Comparison of ENCODE assay signal across 24 cellular contexts in genomic region chr19:55137915-55138314, GRCh38. TPM values are rescaled to one million over a fixed set of nuclear protein-coding genes. Genes with fewer than 3 reads are reported as not detected.
A peak's percentile ranks its signal among the peaks of the same experiment; 100 is the strongest.
DNase-seq lines count a peak whose midpoint lies in the region; ATAC-seq, FAIRE-seq and TF ChIP-seq lines count a peak whose summit lies in the region.
"Had no signal": no experiment of that assay in that cellular context is flagged by ENCODE, and none has a peak within 500 bp of the region (broad histone marks: within the 10 kb centered on the region; RNA-seq: fewer than 3 reads in every experiment).

No MANE protein-coding gene starts in this region.

- FAIRE-seq in K562 (lab: Jason Lieb, UNC) (no peak), GM12891 (lab: Jason Lieb, UNC) (no peak)
- FAIRE-seq: A204.1, G401.6, GM12892, GM18507 had no signal

- no TSS peak for BruUV-seq in K562 (replicated peaks; lab: Mats Ljungman, UMichigan)

- H3K9ac ChIP-seq in K562 (ENCODE audit: insufficient read depth in 1 of 2, low read depth in 2 of 2, low read length in 2 of 2) = no peak overlapping the region

- in situ Hi-C loops in K562 (cut with MboI) = loop anchor here (25.0 kb wide), 1 partner anchor 499 kb away; the partner anchor contains the start of genes CCDC106, ZNF580 and ZNF581

- no peaks in the 10 kb centered on the region for H3K79me2 ChIP-seq in K562 (ENCODE audit: control insufficient read depth, insufficient read depth, low read length)

- 89% methylated on average over 4 of the region's 9 CpGs for WGBS in K562 (ENCODE audit: insufficient coverage, low coverage, missing lambda C conversion rate)
- WGBS in psoas muscle, 3 donors = 33 to 48% (median 44%) methylated on average over 8 to 9 of the region's 9 CpGs

- intact Hi-C loops in K562 (cut with micrococcal nuclease) = no loop called here
- intact Hi-C loops in psoas muscle (cut with DNase I) = loop anchor here in 1 of 2 donors (10.0 kb wide), 1 partner anchor 487 kb away; the partner anchor contains the start of gene ZNF784

- H3K9me3 ChIP-seq in K562 (replicated peaks; ENCODE audit: control insufficient read depth, insufficient read depth, low read depth, low read length) = no peaks in the 10 kb centered on the region
- no peaks in the 10 kb centered on the region for H3K9me3 ChIP-seq in psoas muscle
- H3K9me3 ChIP-seq: BE2C, HAP-1 had no signal

- TF ChIP-seq CTCF in K562 (IDR thresholded peaks at IDR 0.05 in 2 of 3, conservative IDR thresholded peaks at IDR 0.05 in 1 of 3; ENCODE audit: insufficient read depth in 2 of 3, low read depth in 1 of 3, low read length in 3 of 3) (no peak), psoas muscle (IDR thresholded peaks at IDR 0.05) (no peak)

- H4K20me1 ChIP-seq in K562 (replicated peaks; ENCODE audit: control insufficient read depth, insufficient read depth, low read length) = no peaks in the 10 kb centered on the region

- H3K4me3 ChIP-seq in H7 (ENCODE audit: insufficient read depth, low read depth, low read length) = no peak overlapping the region
- no peak overlapping the region for H3K4me3 ChIP-seq in K562
- H3K4me3 ChIP-seq in psoas muscle = no peak overlapping the region
- H3K4me3 ChIP-seq: HAP-1 had no signal

- TF ChIP-seq POLR2A in K562 (conservative IDR thresholded peaks at IDR 0.05) (no peak), GM12891 (IDR thresholded peaks at IDR 0.05; ENCODE audit: low read depth, low read length) (no peak)

- H3K36me3 ChIP-seq in H7 (replicated peaks; ENCODE audit: control insufficient read depth, insufficient read depth, low read length) (peaks cover 1% of the 10 kb centered on the region), K562 (ENCODE audit: control insufficient read depth, insufficient read depth, low read length) (peaks cover 57% of the 10 kb centered on the region), psoas muscle (ENCODE audit: insufficient read depth in 1 of 2, low read depth in 1 of 2) (peaks cover 0 to 52% of the 10 kb centered on the region in 2 donors)
- H3K36me3 ChIP-seq: BE2C, HAP-1 had no signal

- no peak overlapping the region for H3K4me2 ChIP-seq in K562 (ENCODE audit: insufficient read depth, low read length)

- POLR2A ChIA-PET in K562 (lab: Yijun Ruan, JAX) = no interaction called here

- no peak for TF ChIP-seq EP300 in K562 (IDR thresholded peaks at IDR 0.05; ENCODE audit: low read length)

- H3K27ac ChIP-seq in K562 (ENCODE audit: extremely low read depth, low read depth, low read length) (no peak overlapping the region), psoas muscle (peak overlapping the region; percentile 36)
- H3K27ac ChIP-seq: HL-60 had no signal

- H3K27me3 ChIP-seq in H7 (ENCODE audit: control insufficient read depth, insufficient read depth, low read length) (peaks cover 5% of the 10 kb centered on the region; the same call in 1 of the 2 replicates), K562 (ENCODE audit: control insufficient read depth in 2 of 2, insufficient read depth in 2 of 2, low read length in 2 of 2) (no peaks in the 10 kb centered on the region), psoas muscle (ENCODE audit: insufficient read depth in 3 of 3, low read length in 2 of 3) (peaks cover 0 to 27% (median 0%) of the 10 kb centered on the region in 3 donors)

- DNase-seq in H7 = peak; percentile 70
- peak in 1 of 4 experiments; percentile 5 for DNase-seq in K562 (ENCODE audit: extremely low read depth in 1 of 4, low spot score in 3 of 4)
- no peak for DNase-seq in psoas muscle
- DNase-seq in stimulated activated CD4-positive, alpha-beta T cell treated with anti-CD3 and anti-CD28 coated beads, Interleukin-12 subunit alpha, Interleukin-12 subunit beta, amount 100 ng/mL, for 4 hours = no peak
- no peak for DNase-seq in GM12891 (ENCODE audit: insufficient read length, low spot score)
- no peak for DNase-seq in NCI-H2171 (lab: John Stamatoyannopoulos, UW)
- DNase-seq: ACHN; BE2C; C1 segment of cervical spinal cord; CD4-positive, CD25-positive, alpha-beta regulatory T cell; CD8-positive, alpha-beta memory T cell; COR-L47; DMS 273 treated with DMSO at 0.1 percent for 48 hours; DMS53; GOT3; IMR-90; KBM-7 had no signal

- CTCF ChIA-PET in K562 (lab: Yijun Ruan, JAX; ENCODE audit: low intra/inter-chr PET ratio) = no interaction called here

- TF ChIP-seq RAD21 in K562 (CRISPR knock-in tag; conservative IDR thresholded peaks at IDR 0.05 in 1 of 2, IDR thresholded peaks at IDR 0.05 in 1 of 2) = no peak

- ATAC-seq in K562 = no peak
- peak; percentile 7 to 15 (median 10) for ATAC-seq in psoas muscle

- peaks cover 0 to 32% of the 10 kb centered on the region in 2 experiments; a peak in 2 of 5 replicates for H3K4me1 ChIP-seq in K562 (replicated peaks in 1 of 2; ENCODE audit: control insufficient read depth in 2 of 2, insufficient read depth in 2 of 2, low read length in 2 of 2)
- H3K4me1 ChIP-seq in psoas muscle = no peaks in the 10 kb centered on the region
- H3K4me1 ChIP-seq: BE2C, HAP-1 had no signal

- H2AFZ ChIP-seq in K562 (ENCODE audit: low read depth, low read length) = no peak overlapping the region

- H3K9me1 ChIP-seq in K562 (ENCODE audit: control insufficient read depth, insufficient read depth, low read length) = no peaks in the 10 kb centered on the region

RNA-seq across cellular contexts. Expression of gene TNNT1, which starts 11.1 kb away (rescaled TPM):
- total RNA-seq in H7 (2014; rRNA removed; shearing (Covaris generic)) = 33.8 and 44.8 TPM in 2 replicates
- total RNA-seq in K562 (2011; cell fraction: chromatin; rRNA removed; ENCODE audit: low replicate concordance) = 33.1 and 49.0 TPM in 2 replicates
- total RNA-seq in K562 (2011; cell fraction: nucleolus; rRNA removed) = 39.5 and 44.5 TPM in 2 replicates
- 49.1 and 49.5 TPM in 2 replicates for total RNA-seq in K562 (2011; cell fraction: nucleoplasm; rRNA removed)
- 366 and 390 TPM in 2 replicates for total RNA-seq in K562 (2014; rRNA removed)
- 114 and 159 TPM in 2 replicates for total RNA-seq in K562 (2014; rRNA removed; fragmentation: Illumina TruSeq; extraction: Trizol)
- total RNA-seq in K562 (2015; rRNA removed; fragmentation: Illumina TruSeq; extraction: Trizol) = 244 and 252 TPM in 2 replicates
- total RNA-seq in K562 (2021) = 207 and 227 TPM in 2 replicates
- polyA plus RNA-seq in K562 (2011; rRNA removed) = 177 and 189 TPM in 2 replicates
- 173 and 189 TPM in 2 replicates for polyA plus RNA-seq in K562 (2011; cell fraction: cytosol; rRNA removed)
- 99.4 and 117 TPM in 2 replicates for polyA plus RNA-seq in K562 (2011; cell fraction: nucleus; rRNA removed)
- 276 and 308 TPM in 2 replicates for polyA plus RNA-seq in K562 (2012)
- 224 and 227 TPM in 2 replicates for polyA plus RNA-seq in K562 (2014; fragmentation: Illumina TruSeq; extraction: Trizol)
- 10 to 100 TPM; 31.8 to 43.6 TPM for polyA plus RNA-seq in K562 (2014; fragmentation: Nextera tagmentation; extraction: Ambion mirVana)
- polyA plus RNA-seq in K562 (2014; rRNA removed) = 324 and 325 TPM in 2 replicates
- polyA minus RNA-seq in K562 (2011; rRNA and poly(A)+ RNA removed) = 86.4 and 93.6 TPM in 2 replicates
- polyA minus RNA-seq in K562 (2011; cell fraction: cytosol; rRNA and poly(A)+ RNA removed) = 45.8 and 53.1 TPM in 2 replicates
- 24.5 and 35.7 TPM in 2 replicates for polyA minus RNA-seq in K562 (2011; cell fraction: nucleus; rRNA and poly(A)+ RNA removed)
- total RNA-seq in psoas muscle = 1,000 to 10,000 TPM; 7,142 to 9,723 (median 8,305) TPM
- polyA plus RNA-seq in psoas muscle = over 10,000 TPM in 2 of 3 donors, 1,000 to 10,000 TPM in 1; 4,522 to 12,694 (median 10,175) TPM
- not detected for polyA plus RNA-seq in GM12891 (2012; ENCODE audit: low read depth, missing spikeins)
- total RNA-seq: CD4-positive, CD25-positive, alpha-beta regulatory T cell; CD8-positive, alpha-beta memory T cell had no signal
- polyA plus RNA-seq: CD4-positive, CD25-positive, alpha-beta regulatory T cell; CD8-positive, alpha-beta memory T cell had no signal

RNA-seq across cellular contexts. Expression of gene TNNI3, which starts 19.6 kb away (rescaled TPM):
- total RNA-seq in H7 (2014; rRNA removed; shearing (Covaris generic)) = 6.5 and 11.6 TPM in 2 replicates
- 25.9 and 44.0 TPM in 2 replicates for total RNA-seq in K562 (2011; cell fraction: chromatin; rRNA removed; ENCODE audit: low replicate concordance)
- 23.2 and 24.3 TPM in 2 replicates for total RNA-seq in K562 (2011; cell fraction: nucleolus; rRNA removed)
- 27.0 and 36.9 TPM in 2 replicates for total RNA-seq in K562 (2011; cell fraction: nucleoplasm; rRNA removed)
- 107 and 125 TPM in 2 replicates for total RNA-seq in K562 (2014; rRNA removed)
- total RNA-seq in K562 (2014; rRNA removed; fragmentation: Illumina TruSeq; extraction: Trizol) = 22.0 and 26.5 TPM in 2 replicates
- total RNA-seq in K562 (2015; rRNA removed; fragmentation: Illumina TruSeq; extraction: Trizol) = 74.2 and 76.5 TPM in 2 replicates
- 53.7 and 63.3 TPM in 2 replicates for total RNA-seq in K562 (2021)
- 28.1 and 33.8 TPM in 2 replicates for polyA plus RNA-seq in K562 (2011; rRNA removed)
- polyA plus RNA-seq in K562 (2011; cell fraction: cytosol; rRNA removed) = 41.8 and 52.3 TPM in 2 replicates
- 61.1 and 64.7 TPM in 2 replicates for polyA plus RNA-seq in K562 (2011; cell fraction: nucleus; rRNA removed)
- 58.4 and 68.8 TPM in 2 replicates for polyA plus RNA-seq in K562 (2012)
- polyA plus RNA-seq in K562 (2014; fragmentation: Illumina TruSeq; extraction: Trizol) = 42.0 and 55.7 TPM in 2 replicates
- polyA plus RNA-seq in K562 (2014; fragmentation: Nextera tagmentation; extraction: Ambion mirVana) = 10 to 100 TPM in 1 of 2 experiments, 1 to 10 TPM in 1; 4.7 to 17.2 TPM
- polyA plus RNA-seq in K562 (2014; rRNA removed) = 143 and 158 TPM in 2 replicates
- polyA minus RNA-seq in K562 (2011; rRNA and poly(A)+ RNA removed) = 6.4 and 7.0 TPM in 2 replicates
- 7.1 and 13.3 TPM in 2 replicates for polyA minus RNA-seq in K562 (2011; cell fraction: cytosol; rRNA and poly(A)+ RNA removed)
- polyA minus RNA-seq in K562 (2011; cell fraction: nucleus; rRNA and poly(A)+ RNA removed) = 10.6 and 16.3 TPM in 2 replicates
- 10 to 100 TPM in 1 of 4 donors, 1 to 10 TPM in 3; 5.0 to 16.2 (median 7.4) TPM for total RNA-seq in psoas muscle
- polyA plus RNA-seq in psoas muscle = 10 to 100 TPM; 13.4 to 17.4 (median 15.2) TPM
- not detected for polyA plus RNA-seq in GM12891 (2012; ENCODE audit: low read depth, missing spikeins)
- total RNA-seq: CD4-positive, CD25-positive, alpha-beta regulatory T cell; CD8-positive, alpha-beta memory T cell; HT1080; IMR-90 had no signal
- polyA plus RNA-seq: CD4-positive, CD25-positive, alpha-beta regulatory T cell; CD8-positive, alpha-beta memory T cell; IMR-90 had no signal

RNA-seq across cellular contexts. Expression of gene PPP1R12C, which starts 20.5 kb away (rescaled TPM):
- total RNA-seq in H7 (2014; rRNA removed; shearing (Covaris generic)) = 57.5 and 66.4 TPM in 2 replicates
- 103 and 282 TPM in 2 replicates for total RNA-seq in K562 (2011; cell fraction: chromatin; rRNA removed; ENCODE audit: low replicate concordance)
- 185 and 189 TPM in 2 replicates for total RNA-seq in K562 (2011; cell fraction: nucleolus; rRNA removed)
- 126 and 131 TPM in 2 replicates for total RNA-seq in K562 (2011; cell fraction: nucleoplasm; rRNA removed)
- 93.5 and 119 TPM in 2 replicates for total RNA-seq in K562 (2014; rRNA removed)
- 16.3 and 21.9 TPM in 2 replicates for total RNA-seq in K562 (2014; rRNA removed; fragmentation: Illumina TruSeq; extraction: Trizol)
- total RNA-seq in K562 (2015; rRNA removed; fragmentation: Illumina TruSeq; extraction: Trizol) = 54.1 and 54.3 TPM in 2 replicates
- total RNA-seq in K562 (2021) = 89.7 and 110 TPM in 2 replicates
- polyA plus RNA-seq in K562 (2011; rRNA removed) = 31.6 and 39.7 TPM in 2 replicates
- polyA plus RNA-seq in K562 (2011; cell fraction: cytosol; rRNA removed) = 21.4 and 48.7 TPM in 2 replicates
- 238 and 450 TPM in 2 replicates for polyA plus RNA-seq in K562 (2011; cell fraction: nucleus; rRNA removed)
- polyA plus RNA-seq in K562 (2012) = 76.7 and 102 TPM in 2 replicates
- 33.7 and 54.3 TPM in 2 replicates for polyA plus RNA-seq in K562 (2014; fragmentation: Illumina TruSeq; extraction: Trizol)
- 1 to 10 TPM; 1.8 to 2.7 TPM for polyA plus RNA-seq in K562 (2014; fragmentation: Nextera tagmentation; extraction: Ambion mirVana)
- polyA plus RNA-seq in K562 (2014; rRNA removed) = 125 and 136 TPM in 2 replicates
- 5.9 and 7.7 TPM in 2 replicates for polyA minus RNA-seq in K562 (2011; rRNA and poly(A)+ RNA removed)
- 15.9 and 20.8 TPM in 2 replicates for polyA minus RNA-seq in K562 (2011; cell fraction: cytosol; rRNA and poly(A)+ RNA removed)
- 53.1 and 57.2 TPM in 2 replicates for polyA minus RNA-seq in K562 (2011; cell fraction: nucleus; rRNA and poly(A)+ RNA removed)
- 10 to 100 TPM; 20.5 to 35.3 (median 24.8) TPM for total RNA-seq in psoas muscle
- polyA plus RNA-seq in psoas muscle = 10 to 100 TPM; 28.5 to 59.1 (median 44.4) TPM
- polyA plus RNA-seq in GM12891 (2012; ENCODE audit: low read depth, missing spikeins) = 46.6 TPM

RNA-seq across cellular contexts. Expression of gene DNAAF3, which starts 28.5 kb away (rescaled TPM):
- 0.15 and 2.2 TPM in 2 replicates for total RNA-seq in H7 (2014; rRNA removed; shearing (Covaris generic))
- total RNA-seq in K562 (2011; cell fraction: chromatin; rRNA removed; ENCODE audit: low replicate concordance) = 9.1 and 32.2 TPM in 2 replicates
- 17.6 and 19.3 TPM in 2 replicates for total RNA-seq in K562 (2011; cell fraction: nucleolus; rRNA removed)
- total RNA-seq in K562 (2011; cell fraction: nucleoplasm; rRNA removed) = 17.8 and 22.7 TPM in 2 replicates
- total RNA-seq in K562 (2014; rRNA removed) = 49.8 and 66.8 TPM in 2 replicates
- 19.7 and 21.6 TPM in 2 replicates for total RNA-seq in K562 (2014; rRNA removed; fragmentation: Illumina TruSeq; extraction: Trizol)
- 27.6 and 28.5 TPM in 2 replicates for total RNA-seq in K562 (2015; rRNA removed; fragmentation: Illumina TruSeq; extraction: Trizol)
- total RNA-seq in K562 (2021) = 43.0 and 44.3 TPM in 2 replicates
- 29.3 and 46.8 TPM in 2 replicates for polyA plus RNA-seq in K562 (2011; rRNA removed)
- polyA plus RNA-seq in K562 (2011; cell fraction: cytosol; rRNA removed) = 84.8 and 128 TPM in 2 replicates
- polyA plus RNA-seq in K562 (2011; cell fraction: nucleus; rRNA removed) = 48.2 and 66.5 TPM in 2 replicates
- polyA plus RNA-seq in K562 (2012) = 41.3 and 45.3 TPM in 2 replicates
- 61.5 and 67.6 TPM in 2 replicates for polyA plus RNA-seq in K562 (2014; fragmentation: Illumina TruSeq; extraction: Trizol)
- 10 to 100 TPM; 29.7 to 54.4 TPM for polyA plus RNA-seq in K562 (2014; fragmentation: Nextera tagmentation; extraction: Ambion mirVana)
- polyA plus RNA-seq in K562 (2014; rRNA removed) = 50.2 and 65.0 TPM in 2 replicates
- polyA minus RNA-seq in K562 (2011; rRNA and poly(A)+ RNA removed) = 7.2 and 9.1 TPM in 2 replicates
- 18.7 and 19.0 TPM in 2 replicates for polyA minus RNA-seq in K562 (2011; cell fraction: cytosol; rRNA and poly(A)+ RNA removed)
- 7.1 and 10.8 TPM in 2 replicates for polyA minus RNA-seq in K562 (2011; cell fraction: nucleus; rRNA and poly(A)+ RNA removed)
- not detected for total RNA-seq in psoas muscle
- polyA plus RNA-seq in psoas muscle = under 1 TPM; 0.06 to 0.47 (median 0.34) TPM
- polyA plus RNA-seq in GM12891 (2012; ENCODE audit: low read depth, missing spikeins) = not detected
- total RNA-seq: CD4-positive, CD25-positive, alpha-beta regulatory T cell; IMR-90 had no signal
- polyA plus RNA-seq: CD4-positive, CD25-positive, alpha-beta regulatory T cell; CD8-positive, alpha-beta memory T cell had no signal

RNA-seq across cellular contexts. Expression of gene SYT5, which starts 42.2 kb away (rescaled TPM):
- 0.26 and 0.31 TPM in 2 replicates for total RNA-seq in H7 (2014; rRNA removed; shearing (Covaris generic))
- total RNA-seq in K562 (2011; cell fraction: chromatin; rRNA removed; ENCODE audit: low replicate concordance) = 8.2 and 12.8 TPM in 2 replicates
- 5.1 and 5.5 TPM in 2 replicates for total RNA-seq in K562 (2011; cell fraction: nucleolus; rRNA removed)
- total RNA-seq in K562 (2011; cell fraction: nucleoplasm; rRNA removed) = 8.5 and 9.7 TPM in 2 replicates
- total RNA-seq in K562 (2014; rRNA removed) (9.9 and 15.7 TPM in 2 replicates), K562 (2014; rRNA removed; fragmentation: Illumina TruSeq; extraction: Trizol) (8.8 and 9.8 TPM in 2 replicates), K562 (2015; rRNA removed; fragmentation: Illumina TruSeq; extraction: Trizol) (6.6 and 7.2 TPM in 2 replicates), K562 (2021) (19.9 and 20.9 TPM in 2 replicates), psoas muscle (not detected)
- polyA plus RNA-seq in K562 (2011; rRNA removed) (3.9 and 5.0 TPM in 2 replicates), K562 (2014; fragmentation: Illumina TruSeq; extraction: Trizol) (18.0 and 19.4 TPM in 2 replicates), K562 (2014; fragmentation: Nextera tagmentation; extraction: Ambion mirVana) (1 to 10 TPM; 1.3 to 2.1 TPM), K562 (2014; rRNA removed) (14.2 and 15.2 TPM in 2 replicates), psoas muscle (under 1 TPM in 2 of 3 donors, not detected in 1; 0.03 to 0.13 TPM)
- polyA plus RNA-seq in K562 (2011; cell fraction: cytosol; rRNA removed) = 4.3 and 6.8 TPM in 2 replicates
- polyA plus RNA-seq in K562 (2011; cell fraction: nucleus; rRNA removed) = 5.3 and 5.7 TPM in 2 replicates
- 15.2 and 38.7 TPM in 2 replicates for polyA plus RNA-seq in K562 (2012)
- 2.4 and 5.1 TPM in 2 replicates for polyA minus RNA-seq in K562 (2011; rRNA and poly(A)+ RNA removed)
- 8.4 and 13.2 TPM in 2 replicates for polyA minus RNA-seq in K562 (2011; cell fraction: cytosol; rRNA and poly(A)+ RNA removed)
- 3.1 and 3.4 TPM in 2 replicates for polyA minus RNA-seq in K562 (2011; cell fraction: nucleus; rRNA and poly(A)+ RNA removed)
- 0.10 TPM for polyA plus RNA-seq in GM12891 (2012; ENCODE audit: low read depth, missing spikeins)
- total RNA-seq: CD8-positive, alpha-beta memory T cell; HT1080 had no signal

Comparison
In these comparisons a context has a peak if more than half of its experiments do, and no peak if none do; other contexts are left out.
1. RNA of gene TNNT1, which starts 11.1 kb away (total RNA-seq): 7,142 to 9,723 TPM in psoas muscle; 33.1 to 390 TPM in K562 and 33.8 to 44.8 TPM in H7; every median in the first group is over 10 times any median in the second.